8 cellular contexts compared by ENCODE assay signal in the genomic region with DNA sequence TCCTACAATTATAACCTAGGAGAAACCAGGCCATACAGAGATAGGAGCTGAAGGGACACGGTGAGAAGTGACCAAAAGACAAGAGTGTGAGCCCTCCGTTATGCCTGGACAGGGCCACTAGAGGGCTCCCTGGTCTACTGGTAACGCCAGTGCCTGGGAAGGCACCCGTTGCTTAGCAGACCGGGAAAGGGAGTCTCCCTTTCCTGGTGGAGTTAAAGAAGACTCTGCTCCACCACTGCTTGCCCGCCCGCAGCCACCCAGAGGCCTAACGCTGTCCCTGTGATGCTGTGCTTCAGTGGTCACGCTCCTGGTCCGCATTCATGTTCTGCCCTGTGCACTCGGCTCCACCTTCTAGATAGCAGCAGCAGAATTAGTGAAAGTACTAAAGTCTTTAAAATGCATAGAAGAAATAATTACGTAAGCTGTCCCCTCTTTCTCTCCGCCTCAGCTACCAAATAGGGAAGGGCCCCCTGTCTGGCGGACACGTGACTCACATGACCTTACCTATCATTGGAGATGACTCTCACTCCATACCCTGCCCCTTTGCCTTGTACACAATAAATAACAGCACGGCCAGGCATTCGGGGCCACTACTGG. TPM values are rescaled to one million over a fixed set of nuclear protein-coding genes. Genes with fewer than 3 reads are reported as not detected.
DNase-seq lines count a peak whose midpoint lies in the region; ATAC-seq and TF ChIP-seq lines count a peak whose summit lies in the region.

No MANE protein-coding gene starts in this region.

- ATAC-seq in HG02840 (IDR thresholded peaks at IDR 0.05; ENCODE audit: low FRiP score, unreplicated experiment), result no peak

- peak; percentile 91 for TF ChIP-seq CTCF in epithelial cell of esophagus (IDR thresholded peaks at IDR 0.05; ENCODE audit: insufficient read depth, low read depth, low read length, missing control alignments)

- H3K4me1 ChIP-seq in HUES6 (ENCODE audit: control insufficient read depth, insufficient read depth, low read length), result 0 out of 2 replicates have a peak, but pooled peaks cover 2% of the 10 kb centered on the region
- peaks cover 3% of the 10 kb centered on the region for H3K4me1 ChIP-seq in NT2/D1 (ENCODE audit: insufficient read depth, insufficient read length)

- H3K36me3 ChIP-seq in HUES6 (ENCODE audit: control insufficient read depth, insufficient read depth, low read length) (no peaks in the 10 kb centered on the region), NT2/D1 (ENCODE audit: insufficient read depth, insufficient read length, low read length) (no peaks in the 10 kb centered on the region)

- H3K27ac ChIP-seq in HUES6 (ENCODE audit: low read depth, low read length), result no peak overlapping the region

- H3K9me3 ChIP-seq in HUES6 (ENCODE audit: control insufficient read depth, insufficient read depth, low read depth, low read length) (no peaks in the 10 kb centered on the region), NT2/D1 (ENCODE audit: insufficient read depth, low read length) (no peaks in the 10 kb centered on the region)

- peak overlapping the region; percentile 39 for H3K4me3 ChIP-seq in HUES6 (ENCODE audit: low read depth, low read length)
- H3K4me3 ChIP-seq in NT2/D1 (ENCODE audit: insufficient read length, low read depth), result no peak overlapping the region
- no peak overlapping the region for H3K4me3 ChIP-seq in epithelial cell of esophagus (ENCODE audit: low read length)

- H3K27me3 ChIP-seq in HUES6 (ENCODE audit: control insufficient read depth, insufficient read depth, low read length) (no peaks in the 10 kb centered on the region), NT2/D1 (ENCODE audit: insufficient read depth, insufficient read length) (no peaks in the 10 kb centered on the region)

- DNase-seq in GF-D8 (lab: John Stamatoyannopoulos, UW) (peak; percentile 21), NT2/D1 (ENCODE audit: low read depth, low spot score) (peak; percentile 88), activated T-cell treated with anti-CD3 and anti-CD28 coated beads for 1 hour (ENCODE audit: low read depth) (peak; percentile 57), epithelial cell of esophagus (ENCODE audit: low read depth) (peak; percentile 84), mucosa of gallbladder (ENCODE audit: low spot score) (peak; percentile 84)
- DNase-seq in stimulated activated CD8-positive, alpha-beta memory T cell treated with anti-CD3 and anti-CD28 coated beads, Interleukin-4, amount 100 ng/mL, for 24 hours (ENCODE audit: low read depth), result peak; percentile 54

- H3K9ac ChIP-seq in HUES6 (ENCODE audit: low read length), result no peak overlapping the region
- H3K9ac ChIP-seq in NT2/D1 (ENCODE audit: insufficient read length, low read depth), result no peak overlapping the region

RNA-seq across cellular contexts. Expression of gene KDELR2, which starts 32.5 kb away (rescaled TPM):
- 188 TPM for total RNA-seq in mucosa of gallbladder

RNA-seq across cellular contexts. Expression of gene GRID2IP, which starts 34.8 kb away (rescaled TPM):
- 0.86 TPM for total RNA-seq in mucosa of gallbladder

Comparison
In these comparisons a context has a peak if more than half of its experiments do, and no peak if none do; other contexts are left out.
1. DNase-seq: peak in every context shown above with its lines; median percentile 88 in NT2/D1; 84 in epithelial cell of esophagus; 84 in mucosa of gallbladder; 57 in activated T-cell treated with anti-CD3 and anti-CD28 coated beads for 1 hour; 54 in stimulated activated CD8-positive, alpha-beta memory T cell treated with anti-CD3 and anti-CD28 coated beads, Interleukin-4, amount 100 ng/mL, for 24 hours; 21 in GF-D8.